ENCODE assay signal across 28 cellular contexts in the genomic region with DNA sequence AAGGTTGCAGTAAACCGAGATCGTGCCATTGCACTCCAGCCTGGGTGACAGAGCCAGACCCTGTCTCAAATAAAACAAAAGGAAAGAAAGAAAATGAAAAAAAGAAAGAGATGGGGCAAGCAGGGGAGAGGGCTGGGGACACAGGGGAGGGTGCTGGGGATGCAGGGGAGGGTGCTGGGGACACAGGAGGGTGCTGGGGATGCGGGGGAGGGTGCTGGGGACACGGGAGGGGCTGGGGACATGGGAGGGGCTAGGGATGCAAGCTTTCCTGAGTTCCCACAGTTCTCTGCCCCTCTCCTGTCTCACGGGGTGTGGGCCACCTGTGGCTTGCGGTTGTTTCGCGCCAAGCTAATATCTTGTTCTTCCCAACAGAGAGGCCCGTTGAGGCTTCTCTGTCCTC.
"Had no signal": no experiment of that assay in that cellular context is flagged by ENCODE, and none has a peak within 500 bp of the region (broad histone marks: within the 10 kb centered on the region; RNA-seq: fewer than 3 reads in every experiment).

No MANE protein-coding gene starts in this region.

- H3K27me3 Mint-ChIP-seq: dendritic cell treated with granulocyte-macrophage colony-stimulating factor and Interleukin-4, amounts not matched to agents 40 ng/mL and 50 ng/mL, for 4 days; naive thymus-derived CD4-positive, alpha-beta T cell; stimulated activated naive CD8-positive, alpha-beta T cell treated with anti-CD3 and anti-CD28 coated beads, Interleukin-15, amount 100 ng/mL, for 72 hours had no signal

- H3K27me3 ChIP-seq: colonic mucosa, esophagus muscularis mucosa, foreskin keratinocyte, gastroesophageal sphincter, heart right ventricle, left lung, right atrium auricular region, spleen, suprapubic skin, transverse colon had no signal

- ATAC-seq: foreskin keratinocyte; gastroesophageal sphincter; left cardiac atrium; left lung; mucosa of descending colon; naive thymus-derived CD4-positive, alpha-beta T cell; stimulated activated naive CD8-positive, alpha-beta T cell treated with anti-CD3 and anti-CD28 coated beads, Interleukin-15, amount 100 ng/mL, for 72 hours had no signal

- FAIRE-seq: endothelial cell of umbilical vein, islet of Langerhans had no signal

- H3K4me3 ChIP-seq: colonic mucosa, esophagus muscularis mucosa, gastroesophageal sphincter, heart right ventricle, left lung, mucosa of descending colon, prostate gland, right atrium auricular region, skin epidermis, spleen, suprapubic skin, transverse colon had no signal

- H3K27ac Mint-ChIP-seq: dendritic cell treated with granulocyte-macrophage colony-stimulating factor and Interleukin-4, amounts not matched to agents 40 ng/mL and 50 ng/mL, for 4 days; mesothelial cell of epicardium; nephron had no signal

- H3K27ac ChIP-seq: colonic mucosa, esophagus muscularis mucosa, foreskin keratinocyte, gastroesophageal sphincter, heart right ventricle, left lung, prostate gland, right atrium auricular region, skin epidermis, spleen, suprapubic skin, transverse colon had no signal

- H3K9me3 Mint-ChIP-seq: dendritic cell treated with granulocyte-macrophage colony-stimulating factor and Interleukin-4, amounts not matched to agents 40 ng/mL and 50 ng/mL, for 4 days; naive thymus-derived CD4-positive, alpha-beta T cell; stimulated activated naive CD8-positive, alpha-beta T cell treated with anti-CD3 and anti-CD28 coated beads, Interleukin-15, amount 100 ng/mL, for 72 hours had no signal

- H3K36me3 ChIP-seq: colonic mucosa, right atrium auricular region had no signal

- H3K4me3 Mint-ChIP-seq: dendritic cell treated with granulocyte-macrophage colony-stimulating factor and Interleukin-4, amounts not matched to agents 40 ng/mL and 50 ng/mL, for 4 days; mesothelial cell of epicardium; nephron; stimulated activated naive CD8-positive, alpha-beta T cell treated with anti-CD3 and anti-CD28 coated beads, Interleukin-15, amount 100 ng/mL, for 72 hours had no signal

- H3K4me1 ChIP-seq: colonic mucosa, foreskin keratinocyte, prostate gland had no signal

- DNase-seq: colonic mucosa; effector CD8-positive, alpha-beta T cell; foreskin keratinocyte; glutamatergic neuron; heart right ventricle; hippocampal formation; left cardiac atrium; left lung; mesenchymal stem cell; mucosa of descending colon; naive thymus-derived CD4-positive, alpha-beta T cell; nucleus accumbens; spleen; stimulated activated CD4-positive, alpha-beta T cell treated with anti-CD3 and anti-CD28 coated beads, Interleukin-4, amount 100 ng/mL, for 4 hours; stimulated activated naive CD4-positive, alpha-beta T cell; stimulated activated naive CD8-positive, alpha-beta T cell treated with anti-CD3 and anti-CD28 coated beads, Interleukin-15, amount 100 ng/mL, for 72 hours; transverse colon had no signal

- H3K9me3 ChIP-seq: colonic mucosa, esophagus muscularis mucosa, gastroesophageal sphincter, heart right ventricle, left lung, mucosa of descending colon, prostate gland, right atrium auricular region, spleen, suprapubic skin, transverse colon had no signal
